ENCODE assay signal across 8 cellular contexts in the genomic region with DNA sequence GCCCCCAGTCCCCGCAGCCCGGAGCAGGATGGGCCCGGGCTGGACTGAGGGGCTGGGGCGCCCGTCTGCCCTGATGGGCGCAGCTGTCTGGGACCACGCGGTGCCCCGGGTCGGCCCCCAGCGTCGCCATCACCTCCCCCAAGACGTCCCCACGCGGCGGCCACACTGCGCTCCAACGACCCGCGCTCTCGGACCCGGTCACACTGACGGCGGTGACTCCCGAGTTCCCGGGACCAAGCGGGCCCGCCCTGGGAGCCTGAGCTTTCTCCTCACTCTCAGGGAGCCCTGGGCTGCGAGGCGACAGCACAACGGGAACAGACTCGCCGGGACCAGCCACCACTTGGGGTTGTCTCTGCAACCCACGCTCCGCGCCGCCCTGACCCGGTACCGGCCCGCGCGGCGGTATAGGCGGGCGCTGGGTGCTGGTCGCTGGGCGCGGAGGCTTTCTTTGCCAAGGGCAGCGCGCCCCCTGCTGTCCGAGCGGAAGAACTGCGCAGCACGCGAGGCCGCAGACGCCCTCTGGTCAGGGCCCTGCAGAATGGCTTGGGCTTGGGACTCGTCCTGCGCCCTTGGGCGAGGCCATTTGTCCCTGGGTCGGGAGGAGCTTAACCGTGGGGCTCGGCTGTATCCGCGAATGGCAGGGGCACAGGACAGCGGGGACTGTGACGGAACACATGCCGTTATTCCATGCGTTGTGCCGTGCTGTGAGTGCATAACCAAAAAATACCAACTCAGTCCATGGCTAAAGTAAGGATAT. TPM values are rescaled to one million over a fixed set of nuclear protein-coding genes. Genes with fewer than 3 reads are reported as not detected.
A peak's percentile ranks its signal among the peaks of the same experiment; 100 is the strongest.
DNase-seq lines count a peak whose midpoint lies in the region; ATAC-seq and TF ChIP-seq lines count a peak whose summit lies in the region.

No MANE protein-coding gene starts in this region.

- no peaks in the 10 kb centered on the region for H3K79me2 ChIP-seq in smooth muscle cell (ENCODE audit: low read depth)

- peaks cover 4% of the 10 kb centered on the region for H3F3A ChIP-seq in smooth muscle cell (ENCODE audit: low read depth)

- H2AFZ ChIP-seq in smooth muscle cell (ENCODE audit: low read depth): peak overlapping the region; percentile 97

- DNase-seq in DMS79 treated with DMSO at 0.1 percent for 48 hours (lab: John Stamatoyannopoulos, UW): peak; percentile 60
- DNase-seq in DMS79 (lab: John Stamatoyannopoulos, UW): no peak
- peak; percentile 28 for DNase-seq in NCI-H2171 (lab: John Stamatoyannopoulos, UW)
- peak; percentile 90 for DNase-seq in WTC11 (ENCODE audit: low spot score)
- DNase-seq in cardiac fibroblast (ENCODE audit: low read depth in 2 of 2): peak; percentile 76 to 82
- DNase-seq in immature natural killer cell: peak; percentile 66 to 71 (median 67)
- peak; percentile 51 for DNase-seq in smooth muscle cell (lab: John Stamatoyannopoulos, UW; ENCODE audit: unreplicated experiment)

- no peaks in the 10 kb centered on the region for H3K9me3 ChIP-seq in smooth muscle cell (replicated peaks; ENCODE audit: low read depth)

- H3K9me3 Mint-ChIP-seq in WTC11 (no peaks in the 10 kb centered on the region), immature natural killer cell (no peaks in the 10 kb centered on the region)

- no peaks in the 10 kb centered on the region for H3K36me3 ChIP-seq in smooth muscle cell (ENCODE audit: low read depth)

- H3K36me3 Mint-ChIP-seq in WTC11 (no peaks in the 10 kb centered on the region), immature natural killer cell (no peaks in the 10 kb centered on the region)

- no peaks in the 10 kb centered on the region for H3K4me1 ChIP-seq in smooth muscle cell (ENCODE audit: low read depth)

- TF ChIP-seq CTCF in WTC11 (IDR thresholded peaks at IDR 0.05) (peak; percentile 97), cardiac fibroblast (IDR thresholded peaks at IDR 0.05; ENCODE audit: low read depth, low read length) (peak; percentile 82), smooth muscle cell (IDR thresholded peaks at IDR 0.05; ENCODE audit: borderline replicate concordance, insufficient read depth, poor library complexity, severe bottlenecking) (peak; percentile 97)

- no peaks in the 10 kb centered on the region for H3K27me3 ChIP-seq in smooth muscle cell (ENCODE audit: low read depth)

- H4K20me1 ChIP-seq in smooth muscle cell (ENCODE audit: low read depth): no peaks in the 10 kb centered on the region

- H3K27ac ChIP-seq in smooth muscle cell (ENCODE audit: low read depth): no peak overlapping the region

- H3K4me1 Mint-ChIP-seq in WTC11 (0 out of 2 replicates have a peak, but pooled peaks cover 4% of the 10 kb centered on the region), immature natural killer cell (peaks cover 0 to 4% of the 10 kb centered on the region in 2 donors)

- POLR2A ChIA-PET in WTC11 (lab: Charles Lee): interaction anchor here (1.7 kb wide), 1 partner anchor 58 kb away, joined by 4 read pairs; the partner anchor contains the start of gene IMPA2

- H3K27me3 Mint-ChIP-seq in WTC11 (ENCODE audit: low read depth): peaks cover 25% of the 10 kb centered on the region
- peaks cover 5 to 12% (median 7%) of the 10 kb centered on the region in 3 donors for H3K27me3 Mint-ChIP-seq in immature natural killer cell (ENCODE audit: low read depth in 3 of 3)

- peak overlapping the region; percentile 99 for H3K4me2 ChIP-seq in smooth muscle cell

- H3K4me3 Mint-ChIP-seq in WTC11 (peak overlapping the region; percentile 68), immature natural killer cell (peak overlapping the region in 4 of 5 donors; percentile 6 to 76 (median 34))

- ATAC-seq in HG02798 (IDR thresholded peaks at IDR 0.05; ENCODE audit: poor library complexity, unreplicated experiment) (peak; percentile 93), WTC11 (peak; percentile 89)

- 1% methylated on average over 56 of the region's 70 CpGs for WGBS in smooth muscle cell (ENCODE audit: low lambda C conversion rate)

- CTCF ChIA-PET in WTC11 (lab: Charles Lee): interaction anchor here (0.5 to 4.1 kb wide), 65 partner anchors 9 to 456 kb away, joined by 3 to 57 read pairs (median 4); partner anchors contain the start of genes CIDEA, IMPA2 and MPPE1

- H3K4me3 ChIP-seq in cardiac fibroblast (replicated peaks in 1 of 2; ENCODE audit: low read depth in 2 of 2, low read length in 2 of 2) (peak overlapping the region; percentile 51 to 54), smooth muscle cell (peak overlapping the region; percentile 86)

- H3K9ac ChIP-seq in smooth muscle cell (ENCODE audit: low read depth): peak overlapping the region; percentile 54

- no peak overlapping the region for H3K27ac Mint-ChIP-seq in WTC11
- H3K27ac Mint-ChIP-seq in immature natural killer cell: no peak overlapping the region

TF ChIP-seq in WTC11, 78 proteins besides CTCF, POLR2A, EP300 and RAD21 (continues in another document):
- no peak; the same call in 1 of the 2 replicates for TF ChIP-seq ZBTB21 (CRISPR knock-in tag; IDR thresholded peaks at IDR 0.05; ENCODE audit: borderline replicate concordance)
- TF ChIP-seq GRHL2 (CRISPR knock-in tag; IDR thresholded peaks at IDR 0.05; ENCODE audit: insufficient replicate concordance, severe bottlenecking): no peak
- TF ChIP-seq, protein P1, sequence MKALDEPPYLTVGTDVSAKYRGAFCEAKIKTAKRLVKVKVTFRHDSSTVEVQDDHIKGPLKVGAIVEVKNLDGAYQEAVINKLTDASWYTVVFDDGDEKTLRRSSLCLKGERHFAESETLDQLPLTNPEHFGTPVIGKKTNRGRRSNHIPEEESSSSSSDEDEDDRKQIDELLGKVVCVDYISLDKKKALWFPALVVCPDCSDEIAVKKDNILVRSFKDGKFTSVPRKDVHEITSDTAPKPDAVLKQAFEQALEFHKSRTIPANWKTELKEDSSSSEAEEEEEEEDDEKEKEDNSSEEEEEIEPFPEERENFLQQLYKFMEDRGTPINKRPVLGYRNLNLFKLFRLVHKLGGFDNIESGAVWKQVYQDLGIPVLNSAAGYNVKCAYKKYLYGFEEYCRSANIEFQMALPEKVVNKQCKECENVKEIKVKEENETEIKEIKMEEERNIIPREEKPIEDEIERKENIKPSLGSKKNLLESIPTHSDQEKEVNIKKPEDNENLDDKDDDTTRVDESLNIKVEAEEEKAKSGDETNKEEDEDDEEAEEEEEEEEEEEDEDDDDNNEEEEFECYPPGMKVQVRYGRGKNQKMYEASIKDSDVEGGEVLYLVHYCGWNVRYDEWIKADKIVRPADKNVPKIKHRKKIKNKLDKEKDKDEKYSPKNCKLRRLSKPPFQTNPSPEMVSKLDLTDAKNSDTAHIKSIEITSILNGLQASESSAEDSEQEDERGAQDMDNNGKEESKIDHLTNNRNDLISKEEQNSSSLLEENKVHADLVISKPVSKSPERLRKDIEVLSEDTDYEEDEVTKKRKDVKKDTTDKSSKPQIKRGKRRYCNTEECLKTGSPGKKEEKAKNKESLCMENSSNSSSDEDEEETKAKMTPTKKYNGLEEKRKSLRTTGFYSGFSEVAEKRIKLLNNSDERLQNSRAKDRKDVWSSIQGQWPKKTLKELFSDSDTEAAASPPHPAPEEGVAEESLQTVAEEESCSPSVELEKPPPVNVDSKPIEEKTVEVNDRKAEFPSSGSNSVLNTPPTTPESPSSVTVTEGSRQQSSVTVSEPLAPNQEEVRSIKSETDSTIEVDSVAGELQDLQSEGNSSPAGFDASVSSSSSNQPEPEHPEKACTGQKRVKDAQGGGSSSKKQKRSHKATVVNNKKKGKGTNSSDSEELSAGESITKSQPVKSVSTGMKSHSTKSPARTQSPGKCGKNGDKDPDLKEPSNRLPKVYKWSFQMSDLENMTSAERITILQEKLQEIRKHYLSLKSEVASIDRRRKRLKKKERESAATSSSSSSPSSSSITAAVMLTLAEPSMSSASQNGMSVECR (CRISPR knock-in tag; IDR thresholded peaks at IDR 0.05; ENCODE audit: borderline replicate concordance): no peak
- TF ChIP-seq JUN (CRISPR knock-in tag; IDR thresholded peaks at IDR 0.05): no peak
- TF ChIP-seq ATF1 (CRISPR knock-in tag; IDR thresholded peaks at IDR 0.05): no peak
- no peak for TF ChIP-seq ZNF532 (CRISPR knock-in tag; IDR thresholded peaks at IDR 0.05; ENCODE audit: borderline replicate concordance)
- no peak for TF ChIP-seq IRF2 (CRISPR knock-in tag; IDR thresholded peaks at IDR 0.05; ENCODE audit: borderline replicate concordance, low read depth)
- no peak for TF ChIP-seq SOX15 (CRISPR knock-in tag; IDR thresholded peaks at IDR 0.05)

RNA-seq across cellular contexts. Expression of gene ANKRD62, which starts 54.8 kb away (rescaled TPM):
- total RNA-seq in WTC11 (2021) (not detected in 3 replicates), smooth muscle cell (not detected in 2 replicates)
- polyA plus RNA-seq in immature natural killer cell (not detected), smooth muscle cell (not detected in 2 replicates)

RNA-seq across cellular contexts. Expression of gene IMPA2, which starts 57.5 kb away (rescaled TPM):
- total RNA-seq in WTC11 (2021) (98.8 to 113 TPM (median 108 TPM) in 3 replicates), smooth muscle cell (9.9 and 10.5 TPM in 2 replicates)
- polyA plus RNA-seq in immature natural killer cell (10 to 100 TPM in 2 of 3 donors, 1 to 10 TPM in 1; 6.0 to 15.2 (median 13.8) TPM), smooth muscle cell (17.8 and 22.4 TPM in 2 replicates)
